18 cellular contexts compared by ENCODE assay signal in genomic region chr12:54001283-54002187, GRCh38. TPM values are rescaled to one million over a fixed set of nuclear protein-coding genes. Genes with fewer than 3 reads are reported as not detected.
DNase-seq lines count a peak whose midpoint lies in the region; ATAC-seq and TF ChIP-seq lines count a peak whose summit lies in the region.
"Had no signal": no experiment of that assay in that cellular context is flagged by ENCODE, and none has a peak within 500 bp of the region (broad histone marks: within the 10 kb centered on the region; RNA-seq: fewer than 3 reads in every experiment).

No MANE protein-coding gene starts in this region.

- no peak overlapping the region for H3K4me3 Mint-ChIP-seq in activated T-helper 1 cell treated with anti-CD3 and anti-CD28 coated beads, Interleukin-12 subunit alpha, Interleukin-12 subunit beta, Interleukin-2, Interleukin-4 antibody, amounts not matched to agents 30 ng/mL and 10 ng/mL and 1 ng/mL, durations not matched to agents 14 hours and 24 hours and 36 hours
- no peak overlapping the region for H3K4me3 Mint-ChIP-seq in stimulated activated naive B cell treated with anti-CD40 and anti-IgM and Interleukin-4, amounts not matched to agents 10 μg/mL and 1 μg/mL and 100 μg/mL, for 72 hours
- H3K4me3 Mint-ChIP-seq: activated naive CD8-positive, alpha-beta T cell treated with anti-CD3 and anti-CD28 coated beads, Interleukin-2, amount 50 U/mL, for 24 hours had no signal

- peaks cover 94% of the 10 kb centered on the region for H3K27me3 Mint-ChIP-seq in activated T-helper 1 cell treated with anti-CD3 and anti-CD28 coated beads, Interleukin-12 subunit alpha, Interleukin-12 subunit beta, Interleukin-2, Interleukin-4 antibody, amounts not matched to agents 30 ng/mL and 10 ng/mL and 1 ng/mL, durations not matched to agents 14 hours and 24 hours and 36 hours (ENCODE audit: insufficient read depth)
- H3K27me3 Mint-ChIP-seq in stimulated activated naive B cell treated with anti-CD40 and anti-IgM and Interleukin-4, amounts not matched to agents 10 μg/mL and 1 μg/mL and 100 μg/mL, for 72 hours: peaks cover 86 to 97% of the 10 kb centered on the region in 2 donors

- H3K36me3 Mint-ChIP-seq in activated T-helper 1 cell treated with anti-CD3 and anti-CD28 coated beads, Interleukin-12 subunit alpha, Interleukin-12 subunit beta, Interleukin-2, Interleukin-4 antibody, amounts not matched to agents 30 ng/mL and 10 ng/mL and 1 ng/mL, durations not matched to agents 14 hours and 24 hours and 36 hours (ENCODE audit: low read depth): peaks cover 8% of the 10 kb centered on the region
- no peaks in the 10 kb centered on the region for H3K36me3 Mint-ChIP-seq in stimulated activated naive B cell treated with anti-CD40 and anti-IgM and Interleukin-4, amounts not matched to agents 10 μg/mL and 1 μg/mL and 100 μg/mL, for 72 hours

- H3K4me3 ChIP-seq in kidney epithelial cell (ENCODE audit: low read depth, low read length): peak overlapping the region; percentile 62

- no peak for ATAC-seq in stimulated activated naive B cell treated with anti-CD40 and anti-IgM and Interleukin-4, amounts not matched to agents 10 μg/mL and 1 μg/mL and 100 μg/mL, for 72 hours (replicated peaks)
- no peak for ATAC-seq in GM18517 (IDR thresholded peaks at IDR 0.05; ENCODE audit: unreplicated experiment)
- ATAC-seq: activated naive CD8-positive, alpha-beta T cell treated with anti-CD3 and anti-CD28 coated beads, Interleukin-2, amount 50 U/mL, for 24 hours; Right ventricle myocardium inferior had no signal

- H3K36me3 ChIP-seq in kidney epithelial cell (ENCODE audit: control insufficient read depth, insufficient read depth, low read length): no peaks in the 10 kb centered on the region

- TF ChIP-seq CTCF in kidney epithelial cell (IDR thresholded peaks at IDR 0.05; ENCODE audit: insufficient read depth, low read length, poor library complexity, severe bottlenecking): no peak

- H3K9me3 Mint-ChIP-seq in activated T-helper 1 cell treated with anti-CD3 and anti-CD28 coated beads, Interleukin-12 subunit alpha, Interleukin-12 subunit beta, Interleukin-2, Interleukin-4 antibody, amounts not matched to agents 30 ng/mL and 10 ng/mL and 1 ng/mL, durations not matched to agents 14 hours and 24 hours and 36 hours: no peaks in the 10 kb centered on the region
- no peaks in the 10 kb centered on the region for H3K9me3 Mint-ChIP-seq in stimulated activated naive B cell treated with anti-CD40 and anti-IgM and Interleukin-4, amounts not matched to agents 10 μg/mL and 1 μg/mL and 100 μg/mL, for 72 hours
- H3K9me3 Mint-ChIP-seq: activated naive CD8-positive, alpha-beta T cell treated with anti-CD3 and anti-CD28 coated beads, Interleukin-2, amount 50 U/mL, for 24 hours had no signal

- DNase-seq in NCI-H82 (lab: John Stamatoyannopoulos, UW) (peak; percentile 43), NCI-H82 treated with DMSO at 0.1 percent for 48 hours (lab: John Stamatoyannopoulos, UW; ENCODE audit: unreplicated experiment) (no peak), kidney epithelial cell (ENCODE audit: low read depth) (no peak), HuH-7 (ENCODE audit: low spot score) (no peak), NCI-H1694 (lab: John Stamatoyannopoulos, UW) (no peak)
- DNase-seq in activated T-helper 1 cell treated with anti-CD3 and anti-CD28 coated beads, Interleukin-12 subunit alpha, Interleukin-12 subunit beta, Interleukin-2, Interleukin-4 antibody, amounts not matched to agents 30 ng/mL and 10 ng/mL and 1 ng/mL, durations not matched to agents 14 hours and 24 hours and 36 hours (ENCODE audit: low spot score): no peak
- no peak for DNase-seq in stimulated activated naive B cell treated with anti-CD40 and anti-IgM and Interleukin-4, amounts not matched to agents 10 μg/mL and 1 μg/mL and 100 μg/mL, for 72 hours
- DNase-seq: activated CD4-positive, alpha-beta T cell treated with anti-CD3 and anti-CD28 coated beads, Interleukin-2, amount 50 U/mL, for 1 hour; activated naive CD8-positive, alpha-beta T cell treated with anti-CD3 and anti-CD28 coated beads, Interleukin-2, amount 50 U/mL, for 24 hours; activated T-cell treated with anti-CD3 and anti-CD28 coated beads, Interleukin-2, amount 50 U/mL, for 1 hour; head of caudate nucleus; islet precursor cell; MV-4-11; NK-92 treated with Interleukin-12 subunit alpha and Interleukin-12 subunit beta, amount 100 ng/mL, for 24 hours; substantia nigra had no signal

- H3K27me3 ChIP-seq in kidney epithelial cell (ENCODE audit: control insufficient read depth, insufficient read depth, low read length): peaks cover 29% of the 10 kb centered on the region

- H3K4me1 Mint-ChIP-seq in activated T-helper 1 cell treated with anti-CD3 and anti-CD28 coated beads, Interleukin-12 subunit alpha, Interleukin-12 subunit beta, Interleukin-2, Interleukin-4 antibody, amounts not matched to agents 30 ng/mL and 10 ng/mL and 1 ng/mL, durations not matched to agents 14 hours and 24 hours and 36 hours (ENCODE audit: low read depth): peaks cover 20% of the 10 kb centered on the region
- H3K4me1 Mint-ChIP-seq in stimulated activated naive B cell treated with anti-CD40 and anti-IgM and Interleukin-4, amounts not matched to agents 10 μg/mL and 1 μg/mL and 100 μg/mL, for 72 hours: peaks cover 22 to 46% of the 10 kb centered on the region in 2 donors

- peak overlapping the region; percentile 18 for H3K27ac Mint-ChIP-seq in activated T-helper 1 cell treated with anti-CD3 and anti-CD28 coated beads, Interleukin-12 subunit alpha, Interleukin-12 subunit beta, Interleukin-2, Interleukin-4 antibody, amounts not matched to agents 30 ng/mL and 10 ng/mL and 1 ng/mL, durations not matched to agents 14 hours and 24 hours and 36 hours
- peak overlapping the region; percentile 43 for H3K27ac Mint-ChIP-seq in stimulated activated naive B cell treated with anti-CD40 and anti-IgM and Interleukin-4, amounts not matched to agents 10 μg/mL and 1 μg/mL and 100 μg/mL, for 72 hours
- H3K27ac Mint-ChIP-seq: activated naive CD8-positive, alpha-beta T cell treated with anti-CD3 and anti-CD28 coated beads, Interleukin-2, amount 50 U/mL, for 24 hours had no signal

- intact Hi-C loops in activated T-helper 1 cell treated with anti-CD3 and anti-CD28 coated beads, Interleukin-12 subunit alpha, Interleukin-12 subunit beta, Interleukin-2, Interleukin-4 antibody, amounts not matched to agents 30 ng/mL and 10 ng/mL and 1 ng/mL, durations not matched to agents 14 hours and 24 hours and 36 hours (cut with micrococcal nuclease): no loop called here

RNA-seq across cellular contexts. Expression of gene HOXC9, which starts 1.6 kb away (rescaled TPM):
- not detected in 2 replicates for total RNA-seq in activated T-helper 1 cell treated with anti-CD3 and anti-CD28 coated beads, Interleukin-12 subunit alpha, Interleukin-12 subunit beta, Interleukin-2, Interleukin-4 antibody, amounts not matched to agents 30 ng/mL and 10 ng/mL and 1 ng/mL, durations not matched to agents 14 hours and 24 hours and 36 hours
- total RNA-seq in kidney epithelial cell: 12.3 and 15.5 TPM in 2 replicates
- total RNA-seq: cerebellum, Right ventricle myocardium inferior had no signal

RNA-seq across cellular contexts. Expression of gene HOXC8, which starts 7.2 kb away (rescaled TPM):
- not detected in 2 replicates for total RNA-seq in activated T-helper 1 cell treated with anti-CD3 and anti-CD28 coated beads, Interleukin-12 subunit alpha, Interleukin-12 subunit beta, Interleukin-2, Interleukin-4 antibody, amounts not matched to agents 30 ng/mL and 10 ng/mL and 1 ng/mL, durations not matched to agents 14 hours and 24 hours and 36 hours
- 0.41 and 0.67 TPM in 2 replicates for total RNA-seq in kidney epithelial cell
- total RNA-seq: cerebellum, Right ventricle myocardium inferior had no signal

RNA-seq across cellular contexts. Expression of gene HOXC10, which starts 16.6 kb away (rescaled TPM):
- total RNA-seq in activated T-helper 1 cell treated with anti-CD3 and anti-CD28 coated beads, Interleukin-12 subunit alpha, Interleukin-12 subunit beta, Interleukin-2, Interleukin-4 antibody, amounts not matched to agents 30 ng/mL and 10 ng/mL and 1 ng/mL, durations not matched to agents 14 hours and 24 hours and 36 hours: not detected in 2 replicates
- 5.9 and 9.2 TPM in 2 replicates for total RNA-seq in kidney epithelial cell
- total RNA-seq: cerebellum, Right ventricle myocardium inferior had no signal

RNA-seq across cellular contexts. Expression of gene HOXC6, which starts 26.7 kb away (rescaled TPM):
- not detected in 2 replicates for total RNA-seq in activated T-helper 1 cell treated with anti-CD3 and anti-CD28 coated beads, Interleukin-12 subunit alpha, Interleukin-12 subunit beta, Interleukin-2, Interleukin-4 antibody, amounts not matched to agents 30 ng/mL and 10 ng/mL and 1 ng/mL, durations not matched to agents 14 hours and 24 hours and 36 hours
- total RNA-seq in kidney epithelial cell: 1.1 and 1.8 TPM in 2 replicates
- total RNA-seq: cerebellum had no signal

RNA-seq across cellular contexts. Expression of gene HOTAIR, which starts 26.8 kb away (rescaled TPM):
- not detected in 2 replicates for total RNA-seq in activated T-helper 1 cell treated with anti-CD3 and anti-CD28 coated beads, Interleukin-12 subunit alpha, Interleukin-12 subunit beta, Interleukin-2, Interleukin-4 antibody, amounts not matched to agents 30 ng/mL and 10 ng/mL and 1 ng/mL, durations not matched to agents 14 hours and 24 hours and 36 hours
- 0.46 and 0.55 TPM in 2 replicates for total RNA-seq in kidney epithelial cell
- total RNA-seq: cerebellum, Right ventricle myocardium inferior had no signal

Comparison
In these comparisons a context has a peak if more than half of its experiments do, and no peak if none do; other contexts are left out.
1. RNA of gene HOXC9, which starts 1.6 kb away (total RNA-seq): 12.3 to 15.5 TPM in kidney epithelial cell; not detected in activated T-helper 1 cell treated with anti-CD3 and anti-CD28 coated beads, Interleukin-12 subunit alpha, Interleukin-12 subunit beta, Interleukin-2, Interleukin-4 antibody, amounts not matched to agents 30 ng/mL and 10 ng/mL and 1 ng/mL, durations not matched to agents 14 hours and 24 hours and 36 hours; every median in the first group is over 10 times any median in the second.